ENCODE assay signal across 32 cellular contexts in genomic region chr11:7969756-7970646, GRCh38. TPM values are rescaled to one million over a fixed set of nuclear protein-coding genes. Genes with fewer than 3 reads are reported as not detected.
DNase-seq lines count a peak whose midpoint lies in the region; ATAC-seq and TF ChIP-seq lines count a peak whose summit lies in the region.
"Had no signal": no experiment of that assay in that cellular context is flagged by ENCODE, and none has a peak within 500 bp of the region (broad histone marks: within the 10 kb centered on the region; RNA-seq: fewer than 3 reads in every experiment).

No MANE protein-coding gene starts in this region.

- H3K36me3 ChIP-seq in H7 (replicated peaks; ENCODE audit: control insufficient read depth, insufficient read depth, low read length) = no peaks in the 10 kb centered on the region
- H3K36me3 ChIP-seq in iPS-15b (ENCODE audit: control insufficient read depth, insufficient read depth, low read length) = no peaks in the 10 kb centered on the region
- H3K36me3 ChIP-seq in skeletal muscle satellite cell (ENCODE audit: insufficient read depth, low read length) = no peaks in the 10 kb centered on the region
- H3K36me3 ChIP-seq: adrenal gland, breast epithelium, esophagus muscularis mucosa, lower lobe of right lung, sigmoid colon, stomach, tibial artery had no signal

- H3K4me3 ChIP-seq in H7 (ENCODE audit: insufficient read depth, low read depth, low read length) (no peak overlapping the region), iPS-15b (ENCODE audit: low read depth, low read length) (peak overlapping the region; percentile 31), skeletal muscle satellite cell (ENCODE audit: low read length) (no peak overlapping the region), coronary artery (no peak overlapping the region)
- H3K4me3 ChIP-seq: adrenal gland, breast epithelium, esophagus muscularis mucosa, hepatocyte, lower lobe of right lung, sigmoid colon, stomach, tibial artery had no signal

- CTCF ChIA-PET in WTC11 (lab: Charles Lee) = interaction anchor here (0.6 to 1.9 kb wide), 5 partner anchors 14 to 68 kb away, joined by 3 to 12 read pairs (median 7); partner anchors contain the start of gene EIF3F

- peaks cover 44% of the 10 kb centered on the region for H3K4me1 Mint-ChIP-seq in WTC11
- H3K4me1 Mint-ChIP-seq: CD4-positive, CD25-positive, alpha-beta regulatory T cell had no signal

- TF ChIP-seq CTCF in WTC11 (IDR thresholded peaks at IDR 0.05) (no peak), coronary artery (IDR thresholded peaks at IDR 0.05) (no peak)

- POLR2A ChIA-PET in WTC11 (lab: Charles Lee) = interaction anchor here (0.8 kb wide), 1 partner anchor 64 kb away, joined by 3 read pairs; no protein-coding TSS in a partner anchor

- no peak overlapping the region for H3K9ac ChIP-seq in iPS-15b (ENCODE audit: low read depth, low read length)
- peak overlapping the region; percentile 69 for H3K9ac ChIP-seq in skeletal muscle satellite cell (ENCODE audit: low read depth, low read length)
- H3K9ac ChIP-seq: SK-N-SH had no signal

- H3K27me3 ChIP-seq in H7 (ENCODE audit: control insufficient read depth, insufficient read depth, low read length) (no peaks in the 10 kb centered on the region), iPS-15b (ENCODE audit: control insufficient read depth, insufficient read depth, low read length) (no peaks in the 10 kb centered on the region), skeletal muscle satellite cell (ENCODE audit: control insufficient read depth, insufficient read depth, low read length) (no peaks in the 10 kb centered on the region)
- H3K27me3 ChIP-seq: adrenal gland, breast epithelium, esophagus muscularis mucosa, hepatocyte, sigmoid colon, tibial artery had no signal

- H3K4me1 ChIP-seq in iPS-15b (ENCODE audit: control insufficient read depth, insufficient read depth, low read length) = peaks cover 21% of the 10 kb centered on the region
- peaks cover 53% of the 10 kb centered on the region for H3K4me1 ChIP-seq in skeletal muscle satellite cell (ENCODE audit: control insufficient read depth, insufficient read depth, low read length)
- H3K4me1 ChIP-seq: adrenal gland, breast epithelium, esophagus muscularis mucosa, lower lobe of right lung, sigmoid colon, stomach, tibial artery had no signal

- peak overlapping the region; percentile 46 for H3K4me3 Mint-ChIP-seq in WTC11
- H3K4me3 Mint-ChIP-seq: activated T-cell treated with anti-CD3 and anti-CD28 coated beads, Interleukin-2, amount 50 U/mL, for 4 hours; CD4-positive, CD25-positive, alpha-beta regulatory T cell had no signal

- peak overlapping the region; percentile 69 for H3K27ac Mint-ChIP-seq in WTC11
- H3K27ac Mint-ChIP-seq: CD4-positive, CD25-positive, alpha-beta regulatory T cell; progenitor cell of endocrine pancreas had no signal

- peaks cover 12% of the 10 kb centered on the region for H3K9me3 Mint-ChIP-seq in WTC11
- H3K9me3 Mint-ChIP-seq: activated T-cell treated with anti-CD3 and anti-CD28 coated beads, Interleukin-2, amount 50 U/mL, for 4 hours had no signal

- H3K4me2 ChIP-seq in skeletal muscle satellite cell (ENCODE audit: low read length) = no peak overlapping the region
- H3K4me2 ChIP-seq: hepatocyte, SK-N-SH had no signal

- no peak overlapping the region for H3K27ac ChIP-seq in coronary artery
- H3K27ac ChIP-seq: adrenal gland, breast epithelium, esophagus muscularis mucosa, hepatocyte, HL-60, lower lobe of right lung, RWPE1, sigmoid colon, stomach, tibial artery had no signal

- H3K9me3 ChIP-seq in iPS-15b (ENCODE audit: control insufficient read depth, insufficient read depth, low read length) (no peaks in the 10 kb centered on the region), skeletal muscle satellite cell (replicated peaks; ENCODE audit: low read length) (no peaks in the 10 kb centered on the region)
- H3K9me3 ChIP-seq: adrenal gland, breast epithelium, esophagus muscularis mucosa, lower lobe of right lung, sigmoid colon, SK-N-SH, stomach, tibial artery had no signal

- peaks cover 6% of the 10 kb centered on the region for H3K36me3 Mint-ChIP-seq in WTC11
- H3K36me3 Mint-ChIP-seq: CD4-positive, CD25-positive, alpha-beta regulatory T cell had no signal

- DNase-seq in H7 (peak; percentile 31), WTC11 (ENCODE audit: low spot score) (peak; percentile 19), GM03348 (ENCODE audit: low spot score) (no peak), coronary artery (ENCODE audit: low spot score) (no peak), NCI-H446 (lab: John Stamatoyannopoulos, UW) (no peak)
- DNase-seq: activated CD4-positive, alpha-beta T cell treated with anti-CD3 and anti-CD28 coated beads for 48 hours; activated naive CD4-positive, alpha-beta T cell; activated T-cell treated with anti-CD3 and anti-CD28 coated beads, Interleukin-2, amount 50 U/mL, for 4 hours; adrenal gland; CD4-positive, CD25-positive, alpha-beta regulatory T cell; kidney glomerular epithelial cell; lower lobe of right lung; MM.1S; NCI-H146; NCI-H2171 treated with DMSO at 0.1 percent for 48 hours; NCI-H69; sigmoid colon; SK-N-SH; stimulated activated CD8-positive, alpha-beta memory T cell treated with anti-CD3 and anti-CD28 coated beads, Interleukin-4, amount 100 ng/mL, for 48 hours; stomach; T-helper 2 cell; tibial artery had no signal

- ATAC-seq in WTC11 = peak; percentile 86
- ATAC-seq: activated T-cell treated with anti-CD3 and anti-CD28 coated beads, Interleukin-2, amount 50 U/mL, for 4 hours; lower lobe of right lung had no signal

- H3K27me3 Mint-ChIP-seq in WTC11 (ENCODE audit: low read depth) = no peaks in the 10 kb centered on the region; the same call in 1 of the 2 replicates
- H3K27me3 Mint-ChIP-seq: progenitor cell of endocrine pancreas had no signal

TF ChIP-seq in WTC11, 78 proteins besides CTCF, POLR2A, EP300 and RAD21:
- TF ChIP-seq ZNF281 (CRISPR knock-in tag; IDR thresholded peaks at IDR 0.05) (no peak), TEAD1 (CRISPR knock-in tag; IDR thresholded peaks at IDR 0.05) (no peak), NR1H2 (CRISPR knock-in tag; IDR thresholded peaks at IDR 0.05) (no peak)
- TF ChIP-seq, protein P1, sequence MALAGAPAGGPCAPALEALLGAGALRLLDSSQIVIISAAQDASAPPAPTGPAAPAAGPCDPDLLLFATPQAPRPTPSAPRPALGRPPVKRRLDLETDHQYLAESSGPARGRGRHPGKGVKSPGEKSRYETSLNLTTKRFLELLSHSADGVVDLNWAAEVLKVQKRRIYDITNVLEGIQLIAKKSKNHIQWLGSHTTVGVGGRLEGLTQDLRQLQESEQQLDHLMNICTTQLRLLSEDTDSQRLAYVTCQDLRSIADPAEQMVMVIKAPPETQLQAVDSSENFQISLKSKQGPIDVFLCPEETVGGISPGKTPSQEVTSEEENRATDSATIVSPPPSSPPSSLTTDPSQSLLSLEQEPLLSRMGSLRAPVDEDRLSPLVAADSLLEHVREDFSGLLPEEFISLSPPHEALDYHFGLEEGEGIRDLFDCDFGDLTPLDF (CRISPR knock-in tag; IDR thresholded peaks at IDR 0.05) = no peak

RNA-seq across cellular contexts. Expression of gene NLRP10, which starts 4.8 kb away (rescaled TPM):
- total RNA-seq in H7 (2014; rRNA removed; shearing (Covaris generic)) = 0.14 TPM in 1 of 2 replicates, not detected in the other
- 0.16 to 0.77 TPM (median 0.44 TPM) in 3 replicates for total RNA-seq in WTC11 (2021)
- total RNA-seq in skeletal muscle satellite cell (2012; rRNA removed) = 1.3 and 1.7 TPM in 2 replicates
- total RNA-seq: activated T-cell treated with anti-CD3 and anti-CD28 coated beads, Interleukin-2, amount 50 U/mL, for 4 hours; adrenal gland; breast epithelium; CD4-positive, CD25-positive, alpha-beta regulatory T cell; esophagus muscularis mucosa; frontal cortex; G401; lower lobe of right lung; progenitor cell of endocrine pancreas; sigmoid colon; stomach had no signal

RNA-seq across cellular contexts. Expression of gene EIF3F, which starts 17.1 kb away (rescaled TPM):
- total RNA-seq in H7 (2014; rRNA removed; shearing (Covaris generic)) = 463 and 672 TPM in 2 replicates
- total RNA-seq in WTC11 (2021) = 356 to 379 TPM (median 378 TPM) in 3 replicates
- total RNA-seq in skeletal muscle satellite cell (2012; rRNA removed) = 321 and 322 TPM in 2 replicates

RNA-seq across cellular contexts. Expression of gene OR10A3, which starts 28.5 kb away (rescaled TPM):
- not detected in 2 replicates for total RNA-seq in H7 (2014; rRNA removed; shearing (Covaris generic))
- total RNA-seq in WTC11 (2021) = not detected in 3 replicates
- total RNA-seq in skeletal muscle satellite cell (2012; rRNA removed) = under 0.01 TPM in 1 of 2 replicates, not detected in the other
- total RNA-seq: activated T-cell treated with anti-CD3 and anti-CD28 coated beads, Interleukin-2, amount 50 U/mL, for 4 hours; adrenal gland; breast epithelium; CD4-positive, CD25-positive, alpha-beta regulatory T cell; esophagus muscularis mucosa; frontal cortex; G401; hepatocyte; lower lobe of right lung; progenitor cell of endocrine pancreas; sigmoid colon; stomach had no signal

RNA-seq across cellular contexts. Expression of gene OR10A6, which starts 38.9 kb away (rescaled TPM):
- total RNA-seq in H7 (2014; rRNA removed; shearing (Covaris generic)) = not detected in 2 replicates
- not detected in 3 replicates for total RNA-seq in WTC11 (2021)
- total RNA-seq in skeletal muscle satellite cell (2012; rRNA removed) = not detected in 2 replicates
- total RNA-seq: activated T-cell treated with anti-CD3 and anti-CD28 coated beads, Interleukin-2, amount 50 U/mL, for 4 hours; adrenal gland; breast epithelium; CD4-positive, CD25-positive, alpha-beta regulatory T cell; esophagus muscularis mucosa; frontal cortex; G401; hepatocyte; lower lobe of right lung; progenitor cell of endocrine pancreas; sigmoid colon had no signal

Comparison
In these comparisons a context has a peak if more than half of its experiments do, and no peak if none do; other contexts are left out.
1. DNase-seq: peak in H7 (single experiment) and WTC11 (single experiment); none in GM03348 (single experiment), coronary artery (single experiment) and NCI-H446 (0 of 2).